In genomic region chr2:207919164-207919919, GRCh38 we compare ENCODE assay signal across 26 cellular contexts.
DNase-seq lines count a peak whose midpoint lies in the region; ATAC-seq, FAIRE-seq and TF ChIP-seq lines count a peak whose summit lies in the region.
"Had no signal": no experiment of that assay in that cellular context is flagged by ENCODE, and none has a peak within 500 bp of the region (broad histone marks: within the 10 kb centered on the region; RNA-seq: fewer than 3 reads in every experiment).

No MANE protein-coding gene starts in this region.

- peak overlapping the region; percentile 29; the same call in 2 of the 3 replicates for H3K4me2 ChIP-seq in A549
- H3K4me2 ChIP-seq in H9 (ENCODE audit: insufficient read depth, insufficient read length, low read length): no peak overlapping the region

- H3K27ac ChIP-seq in A549 (no peak overlapping the region), H9 (ENCODE audit: insufficient read length, low read depth, low read length) (no peak overlapping the region), kidney (ENCODE audit: low read depth in 2 of 2, low read length in 2 of 2) (peak overlapping the region; percentile 23 to 37)
- H3K27ac ChIP-seq: C4-2B, SJSA1 had no signal

- CTCF ChIA-PET in A549 (lab: Yijun Ruan, JAX): interaction anchor here (0.7 to 1.4 kb wide), 3 partner anchors 9 to 173 kb away, joined by 3 to 5 read pairs (median 4); no protein-coding TSS in a partner anchor
- CTCF ChIA-PET in activated CD8-positive, alpha-beta memory T cell treated with anti-CD3 and anti-CD28 coated beads, Interleukin-2, amount 10 ng/mL, durations not matched to agents 7 days and 5 days (lab: Charles Lee): no interaction called here

- no peak for TF ChIP-seq EP300 in A549 (IDR thresholded peaks at IDR 0.05)

- no peak overlapping the region for H2BK20ac ChIP-seq in H9 (ENCODE audit: low read depth, low read length, poor library complexity, severe bottlenecking)

- H3K4me3 ChIP-seq in A549 (no peak overlapping the region), kidney (ENCODE audit: low read length in 2 of 2) (no peak overlapping the region)
- H3K4me3 ChIP-seq: SJSA1 had no signal

- H3K23ac ChIP-seq in H9 (ENCODE audit: insufficient read length, low read depth, low read length): no peak overlapping the region

- H3K27ac Mint-ChIP-seq in H9 (peak overlapping the region in 2 of 3 experiments; percentile 14 to 30; a peak in 1 of 7 replicates), progenitor cell of endocrine pancreas (peak overlapping the region; percentile 14)
- H3K27ac Mint-ChIP-seq in activated CD8-positive, alpha-beta memory T cell treated with anti-CD3 and anti-CD28 coated beads, Interleukin-2, amount 10 ng/mL, durations not matched to agents 7 days and 5 days: no peak overlapping the region
- H3K27ac Mint-ChIP-seq: B cell; CD8-positive, alpha-beta T cell had no signal

- no peak overlapping the region for H2BK12ac ChIP-seq in H9 (ENCODE audit: insufficient read length, low read depth, low read length)

- H2BK15ac ChIP-seq in H9 (ENCODE audit: low read depth, low read length): no peak overlapping the region

- no peak overlapping the region for H3T11ph ChIP-seq in H9 (ENCODE audit: low read length)

- H3K9me3 ChIP-seq in A549 (no peaks in the 10 kb centered on the region), H9 (ENCODE audit: control insufficient read depth, low read depth, low read length) (no peaks in the 10 kb centered on the region), kidney (ENCODE audit: control insufficient read depth in 1 of 2, low read length in 2 of 2) (no peaks in the 10 kb centered on the region)
- H3K9me3 ChIP-seq: Caco-2, SJSA1 had no signal

- no peaks in the 10 kb centered on the region for H3K79me2 ChIP-seq in H9 (ENCODE audit: insufficient read depth, low read length)

- H3K4me3 Mint-ChIP-seq in H9: no peak overlapping the region
- H3K4me3 Mint-ChIP-seq in progenitor cell of endocrine pancreas (ENCODE audit: low read depth): no peak overlapping the region
- no peak overlapping the region for H3K4me3 Mint-ChIP-seq in activated CD8-positive, alpha-beta memory T cell treated with anti-CD3 and anti-CD28 coated beads, Interleukin-2, amount 10 ng/mL, durations not matched to agents 7 days and 5 days
- H3K4me3 Mint-ChIP-seq: B cell; CD8-positive, alpha-beta T cell had no signal

- no peak overlapping the region for H2BK120ac ChIP-seq in H9 (ENCODE audit: low read depth, low read length, poor library complexity, severe bottlenecking)

- no peak overlapping the region for H2BK5ac ChIP-seq in H9 (ENCODE audit: insufficient read length, low read length)

- no peaks in the 10 kb centered on the region for H3K27me3 ChIP-seq in H9 (ENCODE audit: insufficient read depth, low read length)
- H3K27me3 ChIP-seq: SJSA1 had no signal

- H2AFZ ChIP-seq in H9 (ENCODE audit: low read length): no peak overlapping the region

- H3K4ac ChIP-seq in H9 (ENCODE audit: low read depth, low read length): no peak overlapping the region

- no peaks in the 10 kb centered on the region for H3K23me2 ChIP-seq in H9 (ENCODE audit: insufficient read length, low read depth, low read length, poor library complexity, severe bottlenecking)

- H4K20me1 ChIP-seq in H9 (ENCODE audit: control insufficient read depth, insufficient read depth, insufficient read length): no peaks in the 10 kb centered on the region

- WGBS in A549 (ENCODE audit: missing lambda C conversion rate): 77% methylated on average over 8 of the region's 8 CpGs
- WGBS in H9 (ENCODE audit: extremely low coverage, insufficient read length, low lambda C conversion rate): no CpG with 5 or more reads among the region's 8 CpGs

- FAIRE-seq in A549 (lab: Jason Lieb, UNC) (no peak), kidney (lab: Jason Lieb, UNC) (no peak)
- FAIRE-seq: G401.6, H1 had no signal

- H3K27me3 Mint-ChIP-seq in H9 (ENCODE audit: low read depth) (no peaks in the 10 kb centered on the region), progenitor cell of endocrine pancreas (no peaks in the 10 kb centered on the region)
- no peaks in the 10 kb centered on the region for H3K27me3 Mint-ChIP-seq in activated CD8-positive, alpha-beta memory T cell treated with anti-CD3 and anti-CD28 coated beads, Interleukin-2, amount 10 ng/mL, durations not matched to agents 7 days and 5 days
- H3K27me3 Mint-ChIP-seq: B cell had no signal

- ATAC-seq in A549: peak in 1 of 2 experiments; percentile 24; a peak in 2 of 6 replicates
- no peak for ATAC-seq in activated CD8-positive, alpha-beta memory T cell treated with anti-CD3 and anti-CD28 coated beads, Interleukin-2, amount 10 ng/mL, durations not matched to agents 7 days and 5 days
- ATAC-seq: CD8-positive, alpha-beta T cell; HCT116; PC-3; Right ventricle myocardium inferior had no signal

- H3K9me3 Mint-ChIP-seq in H9: no peaks in the 10 kb centered on the region
- H3K9me3 Mint-ChIP-seq in progenitor cell of endocrine pancreas (ENCODE audit: low read depth): no peaks in the 10 kb centered on the region
- H3K9me3 Mint-ChIP-seq in activated CD8-positive, alpha-beta memory T cell treated with anti-CD3 and anti-CD28 coated beads, Interleukin-2, amount 10 ng/mL, durations not matched to agents 7 days and 5 days (ENCODE audit: low read depth): no peaks in the 10 kb centered on the region
- H3K9me3 Mint-ChIP-seq: CD8-positive, alpha-beta T cell had no signal

- intact Hi-C loops in kidney (cut with DNase I): no loop called here

- no peak overlapping the region for H4K91ac ChIP-seq in H9 (ENCODE audit: insufficient read length, low read depth, low read length)

- H3K4me1 Mint-ChIP-seq in H9 (peaks cover 7 to 10% of the 10 kb centered on the region in 2 experiments), progenitor cell of endocrine pancreas (ENCODE audit: low read depth) (peaks cover 12% of the 10 kb centered on the region)
- no peaks in the 10 kb centered on the region for H3K4me1 Mint-ChIP-seq in activated CD8-positive, alpha-beta memory T cell treated with anti-CD3 and anti-CD28 coated beads, Interleukin-2, amount 10 ng/mL, durations not matched to agents 7 days and 5 days
- H3K4me1 Mint-ChIP-seq: B cell had no signal

- DNase-seq in A549 (ENCODE audit: low read depth in 1 of 2, low spot score in 1 of 2) (peak in 1 of 2 experiments; percentile 17), H9 (no peak), kidney (no peak), progenitor cell of endocrine pancreas (ENCODE audit: low spot score, unreplicated experiment) (no peak), HT-29 (ENCODE audit: low spot score) (no peak), cortex of kidney (lab: John Stamatoyannopoulos, UW) (no peak)
- DNase-seq in activated CD8-positive, alpha-beta memory T cell treated with anti-CD3 and anti-CD28 coated beads, Interleukin-2, amount 10 ng/mL, durations not matched to agents 7 days and 5 days: no peak
- DNase-seq: Caco-2; CD8-positive, alpha-beta T cell; KBM-7; MV-4-11; NCI-H1105; NCI-H1436 treated with DMSO at 0.1 percent for 48 hours; NCI-H187 treated with DMSO at 0.1 percent for 48 hours; NCI-H446 treated with DMSO at 0.1 percent for 48 hours; NCI-H526; NCI-H82; NK-92 treated with Interleukin-12 subunit alpha and Interleukin-12 subunit beta, amount 100 ng/mL, for 24 hours; PC-3 had no signal

- H3K36me3 ChIP-seq in kidney (ENCODE audit: control insufficient read depth in 1 of 2, insufficient read depth in 2 of 2, low read length in 2 of 2): no peaks in the 10 kb centered on the region
- H3K36me3 ChIP-seq: SJSA1 had no signal

- no peak overlapping the region for H3K18ac ChIP-seq in H9 (ENCODE audit: insufficient read length, low read depth, low read length)

- H2AK5ac ChIP-seq in H9 (ENCODE audit: insufficient read length, low read length): no peak overlapping the region

- H4K5ac ChIP-seq in H9 (ENCODE audit: insufficient read length, low read depth, low read length): no peak overlapping the region

- no peak for TF ChIP-seq RAD21 in A549 (conservative IDR thresholded peaks at IDR 0.05 in 1 of 2, IDR thresholded peaks at IDR 0.05 in 1 of 2)

- POLR2A ChIA-PET in A549 (lab: Yijun Ruan, JAX): no interaction called here

- no peaks in the 10 kb centered on the region for H3K79me1 ChIP-seq in H9 (ENCODE audit: insufficient read depth, low read depth, low read length, poor library complexity, severe bottlenecking)

- H3K56ac ChIP-seq in H9 (ENCODE audit: insufficient read length, low read depth, low read length): no peak overlapping the region

- H4K8ac ChIP-seq in H9 (replicated peaks; ENCODE audit: insufficient read length, low read depth, low read length): no peak overlapping the region

- TF ChIP-seq POLR2A in A549 (IDR thresholded peaks at IDR 0.05; ENCODE audit: low read length): no peak

- H3K14ac ChIP-seq in H9 (ENCODE audit: insufficient read depth, low read length): no peak overlapping the region

- H3K9ac ChIP-seq in H9 (ENCODE audit: extremely low read depth, insufficient read length, low read length) (no peak overlapping the region), kidney (ENCODE audit: low read length in 2 of 2) (no peak overlapping the region)

- H3K4me1 ChIP-seq in A549: peaks cover 21% of the 10 kb centered on the region
- H3K4me1 ChIP-seq in H9 (ENCODE audit: insufficient read depth, low read length): no peaks in the 10 kb centered on the region; the same call in 1 of the 2 replicates
- H3K4me1 ChIP-seq in kidney (ENCODE audit: control insufficient read depth in 1 of 2, insufficient read depth in 1 of 2, low read depth in 1 of 2, low read length in 2 of 2): peaks cover 5 to 11% of the 10 kb centered on the region in 2 donors
- H3K4me1 ChIP-seq: SJSA1 had no signal

- no peak for TF ChIP-seq CTCF in A549 (IDR thresholded peaks at IDR 0.05)
- no peak for TF ChIP-seq CTCF in H9 (conservative IDR thresholded peaks at IDR 0.05)
- no peak for TF ChIP-seq CTCF in kidney (IDR thresholded peaks at IDR 0.05; ENCODE audit: borderline replicate concordance, extremely low read depth, insufficient read depth)
- TF ChIP-seq CTCF in progenitor cell of endocrine pancreas (IDR thresholded peaks at IDR 0.05; ENCODE audit: unreplicated experiment): no peak

- H3K36me3 Mint-ChIP-seq in H9 (ENCODE audit: insufficient read depth in 1 of 3, low read depth in 3 of 3) (peaks cover 1 to 6% (median 4%) of the 10 kb centered on the region in 3 experiments; a peak in 4 of 7 replicates), progenitor cell of endocrine pancreas (ENCODE audit: insufficient read depth) (peaks cover 5% of the 10 kb centered on the region)
- no peaks in the 10 kb centered on the region for H3K36me3 Mint-ChIP-seq in activated CD8-positive, alpha-beta memory T cell treated with anti-CD3 and anti-CD28 coated beads, Interleukin-2, amount 10 ng/mL, durations not matched to agents 7 days and 5 days

TF ChIP-seq in A549, 52 proteins besides CTCF, POLR2A, EP300 and RAD21 (continues in another document):
- TF ChIP-seq RFX5 (IDR thresholded peaks at IDR 0.05): no peak
- no peak for TF ChIP-seq ATOH8 (CRISPR knock-in tag; IDR thresholded peaks at IDR 0.05; ENCODE audit: low read depth)
- no peak for TF ChIP-seq ESRRA (IDR thresholded peaks at IDR 0.05; ENCODE audit: borderline replicate concordance, low read length)

Comparison
In these comparisons a context has a peak if more than half of its experiments do, and no peak if none do; other contexts are left out.
1. H3K27ac ChIP-seq: peak in kidney (2 of 2); none in A549 (0 of 2) and H9 (single experiment).